ENCODE assay signal across 1 cellular context in the genomic region with DNA sequence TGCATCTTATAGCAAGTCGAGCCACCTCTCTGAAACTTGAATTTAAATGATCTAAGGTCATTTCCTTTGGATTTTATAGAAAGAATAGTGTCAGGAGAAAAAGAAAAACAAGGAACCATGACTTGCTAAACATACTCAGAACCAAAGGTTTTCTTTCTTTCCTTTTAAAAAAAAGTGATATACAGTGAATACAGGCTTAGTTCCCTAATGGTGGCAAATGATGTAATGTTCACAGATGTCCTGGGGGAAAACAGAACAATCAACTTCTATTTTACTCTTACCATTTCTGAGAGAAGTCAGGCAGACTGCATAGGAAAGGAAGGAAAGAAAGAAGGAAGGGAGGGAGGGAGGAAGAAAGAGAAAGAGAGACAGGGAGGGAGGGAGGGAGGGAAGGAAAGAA.
TF ChIP-seq lines count a peak whose summit lies in the region.

No MANE protein-coding gene starts in this region.

TF ChIP-seq in SK-N-SH treated with all-trans-retinoic acid at 6 μM for 48 hours, 23 proteins besides CTCF, POLR2A, EP300 and RAD21 (continued from another document):
- TF ChIP-seq, protein P1, sequence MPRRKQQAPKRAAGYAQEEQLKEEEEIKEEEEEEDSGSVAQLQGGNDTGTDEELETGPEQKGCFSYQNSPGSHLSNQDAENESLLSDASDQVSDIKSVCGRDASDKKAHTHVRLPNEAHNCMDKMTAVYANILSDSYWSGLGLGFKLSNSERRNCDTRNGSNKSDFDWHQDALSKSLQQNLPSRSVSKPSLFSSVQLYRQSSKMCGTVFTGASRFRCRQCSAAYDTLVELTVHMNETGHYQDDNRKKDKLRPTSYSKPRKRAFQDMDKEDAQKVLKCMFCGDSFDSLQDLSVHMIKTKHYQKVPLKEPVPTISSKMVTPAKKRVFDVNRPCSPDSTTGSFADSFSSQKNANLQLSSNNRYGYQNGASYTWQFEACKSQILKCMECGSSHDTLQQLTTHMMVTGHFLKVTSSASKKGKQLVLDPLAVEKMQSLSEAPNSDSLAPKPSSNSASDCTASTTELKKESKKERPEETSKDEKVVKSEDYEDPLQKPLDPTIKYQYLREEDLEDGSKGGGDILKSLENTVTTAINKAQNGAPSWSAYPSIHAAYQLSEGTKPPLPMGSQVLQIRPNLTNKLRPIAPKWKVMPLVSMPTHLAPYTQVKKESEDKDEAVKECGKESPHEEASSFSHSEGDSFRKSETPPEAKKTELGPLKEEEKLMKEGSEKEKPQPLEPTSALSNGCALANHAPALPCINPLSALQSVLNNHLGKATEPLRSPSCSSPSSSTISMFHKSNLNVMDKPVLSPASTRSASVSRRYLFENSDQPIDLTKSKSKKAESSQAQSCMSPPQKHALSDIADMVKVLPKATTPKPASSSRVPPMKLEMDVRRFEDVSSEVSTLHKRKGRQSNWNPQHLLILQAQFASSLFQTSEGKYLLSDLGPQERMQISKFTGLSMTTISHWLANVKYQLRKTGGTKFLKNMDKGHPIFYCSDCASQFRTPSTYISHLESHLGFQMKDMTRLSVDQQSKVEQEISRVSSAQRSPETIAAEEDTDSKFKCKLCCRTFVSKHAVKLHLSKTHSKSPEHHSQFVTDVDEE (CRISPR knock-in tag; IDR thresholded peaks at IDR 0.05): no peak
- TF ChIP-seq ZFP30 (CRISPR knock-in tag; IDR thresholded peaks at IDR 0.05): no peak
- TF ChIP-seq SNAI2 (CRISPR knock-in tag; IDR thresholded peaks at IDR 0.05): no peak
- no peak for TF ChIP-seq PPARA (CRISPR knock-in tag; IDR thresholded peaks at IDR 0.05; ENCODE audit: borderline replicate concordance)
